Comparison of ENCODE assay signal across 6 cellular contexts in the genomic region with DNA sequence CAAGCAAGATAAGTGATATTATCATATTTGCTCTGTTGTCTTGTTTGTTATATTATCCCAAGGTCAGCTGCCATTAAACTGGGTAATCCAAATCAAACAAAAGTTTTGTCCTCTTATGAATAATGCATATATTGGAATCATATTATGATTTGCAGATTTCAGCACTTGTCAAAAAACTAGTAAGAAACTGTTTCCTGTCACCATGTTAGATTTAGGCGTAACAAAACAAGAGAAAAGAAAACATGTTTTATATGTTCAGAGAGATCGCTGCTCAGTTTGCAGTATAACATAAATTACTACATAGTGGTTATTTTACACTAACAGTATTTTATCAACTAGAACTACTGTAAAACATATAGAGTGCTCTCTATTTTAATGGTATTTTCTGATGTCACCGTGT.
"Had no signal": no experiment of that assay in that cellular context is flagged by ENCODE, and none has a peak within 500 bp of the region (broad histone marks: within the 10 kb centered on the region; RNA-seq: fewer than 3 reads in every experiment).

No MANE protein-coding gene starts in this region.

- ATAC-seq: GM12878 had no signal

- DNase-seq: GDM1, GF-D8 had no signal

- FAIRE-seq: GM12878, GM12891, GM18507, GM19239 had no signal

- H3K4me3 ChIP-seq: GM12878 had no signal
